ENCODE assay signal across 21 cellular contexts in genomic region chrX:39760930-39761329, GRCh38.
A peak's percentile ranks its signal among the peaks of the same experiment; 100 is the strongest.
DNase-seq lines count a peak whose midpoint lies in the region; ATAC-seq and TF ChIP-seq lines count a peak whose summit lies in the region.
"Had no signal": no experiment of that assay in that cellular context is flagged by ENCODE, and none has a peak within 500 bp of the region (broad histone marks: within the 10 kb centered on the region; RNA-seq: fewer than 3 reads in every experiment).

No MANE protein-coding gene starts in this region.

- peaks cover 29% of the 10 kb centered on the region for H3K4me1 Mint-ChIP-seq in activated CD4-positive, alpha-beta T cell treated with anti-CD3 and anti-CD28 coated beads for 36 hours
- H3K4me1 Mint-ChIP-seq in activated naive CD8-positive, alpha-beta T cell treated with anti-CD3 and anti-CD28 coated beads, Interleukin-2, amount 50 U/mL, for 24 hours = peaks cover 38% of the 10 kb centered on the region
- peaks cover 31% of the 10 kb centered on the region for H3K4me1 Mint-ChIP-seq in neural progenitor cell
- H3K4me1 Mint-ChIP-seq: naive B cell had no signal

- H3K9ac ChIP-seq in BLaER1 treated with 17β-estradiol and CSF1 and Interleukin-3, amounts not matched to agents 10 nM and 100 nM = no peak overlapping the region
- H3K9ac ChIP-seq in neural progenitor cell = no peak overlapping the region
- H3K9ac ChIP-seq: GM23248 had no signal

- no peaks in the 10 kb centered on the region for H3K79me2 ChIP-seq in neural progenitor cell (ENCODE audit: low read depth)

- H3K27ac Mint-ChIP-seq in activated CD4-positive, alpha-beta T cell treated with anti-CD3 and anti-CD28 coated beads for 36 hours = peak overlapping the region; percentile 89
- H3K27ac Mint-ChIP-seq in activated naive CD8-positive, alpha-beta T cell treated with anti-CD3 and anti-CD28 coated beads, Interleukin-2, amount 50 U/mL, for 24 hours = peak overlapping the region; percentile 93
- H3K27ac Mint-ChIP-seq in neural progenitor cell = peak overlapping the region; percentile 14
- H3K27ac Mint-ChIP-seq: T-helper 17 cell had no signal

- H3K4me1 ChIP-seq in BLaER1 treated with 17β-estradiol and CSF1 and Interleukin-3, amounts not matched to agents 10 nM and 100 nM = peaks cover 0 to 28% (median 15%) of the 10 kb centered on the region in 10 experiments; a peak in 14 of 20 replicates
- peaks cover 28% of the 10 kb centered on the region for H3K4me1 ChIP-seq in neural progenitor cell

- H3K27me3 ChIP-seq in BLaER1 treated with 17β-estradiol and CSF1 and Interleukin-3, amounts not matched to agents 10 nM and 100 nM = no peaks in the 10 kb centered on the region
- no peaks in the 10 kb centered on the region for H3K27me3 ChIP-seq in neural progenitor cell
- H3K27me3 ChIP-seq: gastroesophageal sphincter, pancreas, sigmoid colon, SJSA1, uterus had no signal

- DNase-seq in activated CD4-positive, alpha-beta T cell treated with anti-CD3 and anti-CD28 coated beads for 36 hours = peak; percentile 35
- no peak for DNase-seq in activated CD4-positive, alpha-beta T cell treated with anti-CD3 and anti-CD28 coated beads, Interleukin-2, amount 50 U/mL, for 1 hour
- DNase-seq in activated naive CD8-positive, alpha-beta T cell treated with anti-CD3 and anti-CD28 coated beads, Interleukin-2, amount 50 U/mL, for 24 hours = no peak
- DNase-seq in neural progenitor cell (ENCODE audit: low spot score) = no peak
- no peak for DNase-seq in GDM1 (lab: John Stamatoyannopoulos, UW)
- DNase-seq: GM23248; mammary epithelial cell; naive B cell; NCI-H1417 treated with DMSO at 0.1 percent for 48 hours; NCI-H774; pancreas; PC-9; sigmoid colon; stimulated activated CD4-positive, alpha-beta T cell treated with anti-CD3 and anti-CD28 coated beads, Interleukin-2, amount 100 ng/mL, for 48 hours; T-helper 17 cell; uterus had no signal

- ATAC-seq in activated CD4-positive, alpha-beta T cell treated with anti-CD3 and anti-CD28 coated beads for 36 hours = peak; percentile 79
- peak; percentile 87 for ATAC-seq in activated naive CD8-positive, alpha-beta T cell treated with anti-CD3 and anti-CD28 coated beads, Interleukin-2, amount 50 U/mL, for 24 hours
- ATAC-seq in GM18867 (IDR thresholded peaks at IDR 0.05; ENCODE audit: unreplicated experiment) (no peak), GM21390 (IDR thresholded peaks at IDR 0.05; ENCODE audit: unreplicated experiment) (no peak)
- ATAC-seq: gastroesophageal sphincter, T-helper 17 cell had no signal

- POLR2A ChIA-PET in activated CD4-positive, alpha-beta T cell treated with anti-CD3 and anti-CD28 coated beads for 36 hours (lab: Charles Lee) = no interaction called here

- H3K9me3 Mint-ChIP-seq in activated CD4-positive, alpha-beta T cell treated with anti-CD3 and anti-CD28 coated beads for 36 hours (ENCODE audit: low read depth) = no peaks in the 10 kb centered on the region
- no peaks in the 10 kb centered on the region for H3K9me3 Mint-ChIP-seq in activated naive CD8-positive, alpha-beta T cell treated with anti-CD3 and anti-CD28 coated beads, Interleukin-2, amount 50 U/mL, for 24 hours
- peaks cover 16% of the 10 kb centered on the region for H3K9me3 Mint-ChIP-seq in neural progenitor cell
- H3K9me3 Mint-ChIP-seq: naive B cell had no signal

- no peak overlapping the region for H3K27ac ChIP-seq in BLaER1 treated with 17β-estradiol and CSF1 and Interleukin-3, amounts not matched to agents 10 nM and 100 nM
- no peak overlapping the region for H3K27ac ChIP-seq in neural progenitor cell
- H3K27ac ChIP-seq: GM23248, PC-9 had no signal

- no peaks in the 10 kb centered on the region for H3K36me3 Mint-ChIP-seq in activated CD4-positive, alpha-beta T cell treated with anti-CD3 and anti-CD28 coated beads for 36 hours (ENCODE audit: low read depth)
- no peaks in the 10 kb centered on the region for H3K36me3 Mint-ChIP-seq in activated naive CD8-positive, alpha-beta T cell treated with anti-CD3 and anti-CD28 coated beads, Interleukin-2, amount 50 U/mL, for 24 hours (ENCODE audit: low read depth)
- H3K36me3 Mint-ChIP-seq in neural progenitor cell = no peaks in the 10 kb centered on the region
- H3K36me3 Mint-ChIP-seq: naive B cell had no signal

- no peak overlapping the region for H3K4me3 ChIP-seq in BLaER1 treated with 17β-estradiol and CSF1 and Interleukin-3, amounts not matched to agents 10 nM and 100 nM
- no peak overlapping the region for H3K4me3 ChIP-seq in neural progenitor cell
- H3K4me3 ChIP-seq: gastroesophageal sphincter, GM23248, pancreas, PC-9, sigmoid colon, SJSA1, uterus had no signal

- no peak overlapping the region for H2AFZ ChIP-seq in neural progenitor cell (replicated peaks)
- H2AFZ ChIP-seq: GM23248, PC-9 had no signal

- peaks cover 22% of the 10 kb centered on the region for H3F3A ChIP-seq in neural progenitor cell (ENCODE audit: low read depth)

- TF ChIP-seq CTCF in neural progenitor cell (IDR thresholded peaks at IDR 0.05) = no peak

- CTCF ChIA-PET in activated CD4-positive, alpha-beta T cell treated with anti-CD3 and anti-CD28 coated beads for 36 hours (lab: Charles Lee) = interaction anchor here (0.6 kb wide), 1 partner anchor 29 kb away, joined by 3 read pairs; no protein-coding TSS in a partner anchor

- no peaks in the 10 kb centered on the region for H4K20me1 ChIP-seq in BLaER1 treated with 17β-estradiol and CSF1 and Interleukin-3, amounts not matched to agents 10 nM and 100 nM
- no peaks in the 10 kb centered on the region for H4K20me1 ChIP-seq in neural progenitor cell (ENCODE audit: low read depth)

- H3K36me3 ChIP-seq in BLaER1 treated with 17β-estradiol and CSF1 and Interleukin-3, amounts not matched to agents 10 nM and 100 nM = no peaks in the 10 kb centered on the region
- no peaks in the 10 kb centered on the region for H3K36me3 ChIP-seq in neural progenitor cell
- H3K36me3 ChIP-seq: gastroesophageal sphincter, pancreas, sigmoid colon, SJSA1, uterus had no signal

- intact Hi-C loops in activated CD4-positive, alpha-beta T cell treated with anti-CD3 and anti-CD28 coated beads for 36 hours (cut with DNase I, micrococcal nuclease) = loop anchor here in 1 of 2 experiments (2.0 kb wide), 1 partner anchor 14 kb away; no protein-coding TSS in a partner anchor

- H3K4me2 ChIP-seq in BLaER1 treated with 17β-estradiol and CSF1 and Interleukin-3, amounts not matched to agents 10 nM and 100 nM = peak overlapping the region in 10 of 11 experiments; percentile 8 to 62 (median 42); a peak in 20 of 22 replicates
- no peak overlapping the region for H3K4me2 ChIP-seq in neural progenitor cell
- H3K4me2 ChIP-seq: PC-9 had no signal

- H3K4me3 Mint-ChIP-seq in activated CD4-positive, alpha-beta T cell treated with anti-CD3 and anti-CD28 coated beads for 36 hours = no peak overlapping the region
- no peak overlapping the region for H3K4me3 Mint-ChIP-seq in activated naive CD8-positive, alpha-beta T cell treated with anti-CD3 and anti-CD28 coated beads, Interleukin-2, amount 50 U/mL, for 24 hours
- no peak overlapping the region for H3K4me3 Mint-ChIP-seq in neural progenitor cell
- H3K4me3 Mint-ChIP-seq: naive B cell, T-helper 17 cell had no signal

- no peaks in the 10 kb centered on the region for H3K9me3 ChIP-seq in BLaER1 treated with 17β-estradiol and CSF1 and Interleukin-3, amounts not matched to agents 10 nM and 100 nM (replicated peaks in 1 of 11)
- H3K9me3 ChIP-seq in neural progenitor cell (ENCODE audit: low read depth) = no peaks in the 10 kb centered on the region
- H3K9me3 ChIP-seq: gastroesophageal sphincter, pancreas, sigmoid colon, SJSA1, uterus had no signal

- no peaks in the 10 kb centered on the region for H3K27me3 Mint-ChIP-seq in activated CD4-positive, alpha-beta T cell treated with anti-CD3 and anti-CD28 coated beads for 36 hours
- H3K27me3 Mint-ChIP-seq in activated naive CD8-positive, alpha-beta T cell treated with anti-CD3 and anti-CD28 coated beads, Interleukin-2, amount 50 U/mL, for 24 hours = no peaks in the 10 kb centered on the region
- peaks cover 11% of the 10 kb centered on the region for H3K27me3 Mint-ChIP-seq in neural progenitor cell (ENCODE audit: insufficient read depth, low read depth)
- H3K27me3 Mint-ChIP-seq: T-helper 17 cell had no signal

Comparison
In these comparisons a context has a peak if more than half of its experiments do, and no peak if none do; other contexts are left out.
1. ATAC-seq: peak in activated CD4-positive, alpha-beta T cell treated with anti-CD3 and anti-CD28 coated beads for 36 hours (single experiment) and activated naive CD8-positive, alpha-beta T cell treated with anti-CD3 and anti-CD28 coated beads, Interleukin-2, amount 50 U/mL, for 24 hours (single experiment); none in GM18867 (single experiment) and GM21390 (single experiment).
2. H3K27ac Mint-ChIP-seq: peak in every context shown above with its lines; median percentile 93 in activated naive CD8-positive, alpha-beta T cell treated with anti-CD3 and anti-CD28 coated beads, Interleukin-2, amount 50 U/mL, for 24 hours; 89 in activated CD4-positive, alpha-beta T cell treated with anti-CD3 and anti-CD28 coated beads for 36 hours; 14 in neural progenitor cell.